Comparison of ENCODE assay signal across 11 cellular contexts in the genomic region with DNA sequence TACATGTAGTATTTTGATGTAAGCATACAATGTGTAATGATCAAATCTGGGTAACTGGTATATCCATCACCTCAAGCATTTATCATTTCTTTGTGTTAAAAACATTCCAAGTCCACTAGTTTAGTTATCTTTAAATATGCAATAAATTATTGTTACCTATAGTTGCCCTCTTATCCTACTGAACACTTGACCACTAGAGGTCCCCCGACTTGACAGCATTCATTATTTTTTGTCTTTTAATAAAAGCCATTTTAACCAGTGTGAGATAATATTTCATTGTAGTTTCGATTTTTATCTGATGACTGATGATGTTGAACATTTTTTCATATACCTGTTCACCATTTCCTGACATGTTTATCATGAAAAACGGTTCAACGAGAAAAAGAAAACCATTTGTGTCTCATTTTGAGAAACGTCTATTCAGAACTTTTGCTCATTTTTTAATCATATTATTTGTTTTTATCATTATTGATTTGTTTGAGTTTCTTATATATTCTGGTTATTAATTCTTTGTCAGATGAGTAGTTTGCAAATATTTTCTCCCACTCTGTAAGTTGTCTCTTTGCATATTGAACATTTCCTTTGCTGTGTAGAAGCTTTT.
DNase-seq lines count a peak whose midpoint lies in the region; TF ChIP-seq lines count a peak whose summit lies in the region.
"Had no signal": no experiment of that assay in that cellular context is flagged by ENCODE, and none has a peak within 500 bp of the region (broad histone marks: within the 10 kb centered on the region; RNA-seq: fewer than 3 reads in every experiment).

No MANE protein-coding gene starts in this region.

- no peak overlapping the region for H3K23ac ChIP-seq in mesendoderm (ENCODE audit: low read length)

- H3K4me2 ChIP-seq in Karpas-422 (ENCODE audit: low read depth, low read length, poor library complexity, severe bottlenecking) (no peak overlapping the region), mesendoderm (ENCODE audit: low read length) (no peak overlapping the region)

- no peaks in the 10 kb centered on the region for H3K4me1 ChIP-seq in Karpas-422 (ENCODE audit: low read length)
- no peaks in the 10 kb centered on the region for H3K4me1 ChIP-seq in mesendoderm (ENCODE audit: control insufficient read depth, low read depth, low read length)

- H4K8ac ChIP-seq in mesendoderm (ENCODE audit: low read depth, low read length) = no peak overlapping the region

- H3K27me3 ChIP-seq in Karpas-422 (ENCODE audit: low read length) = no peaks in the 10 kb centered on the region
- no peaks in the 10 kb centered on the region for H3K27me3 ChIP-seq in mesendoderm (ENCODE audit: insufficient read depth, low read length, poor library complexity)

- in situ Hi-C loops in astrocyte of the cerebellum (cut with HindIII; ENCODE audit: low sequenced_read_pairs) = no loop called here

- H3K9me3 ChIP-seq in Karpas-422 (ENCODE audit: low read length) = no peaks in the 10 kb centered on the region

- no peak overlapping the region for H3K56ac ChIP-seq in mesendoderm (ENCODE audit: low read length)

- no peaks in the 10 kb centered on the region for H3K36me3 ChIP-seq in Karpas-422 (ENCODE audit: insufficient read depth, low read length)
- H3K36me3 ChIP-seq in mesendoderm (ENCODE audit: control insufficient read depth, insufficient read depth, low read length) = no peaks in the 10 kb centered on the region

- no peak overlapping the region for H2BK5ac ChIP-seq in mesendoderm (ENCODE audit: low read length)

- H3K4me3 ChIP-seq in Karpas-422 (ENCODE audit: low read length) (no peak overlapping the region), astrocyte of the cerebellum (ENCODE audit: low read depth, low read length) (no peak overlapping the region), mesendoderm (ENCODE audit: low read length) (no peak overlapping the region)

- no peak overlapping the region for H2BK120ac ChIP-seq in mesendoderm (ENCODE audit: low read depth, low read length)

- H2AK5ac ChIP-seq in mesendoderm (ENCODE audit: low read length) = no peak overlapping the region

- DNase-seq in DMS53 (lab: John Stamatoyannopoulos, UW) (peak; percentile 26), DMS53 treated with DMSO at 0.1 percent for 48 hours (lab: John Stamatoyannopoulos, UW; ENCODE audit: unreplicated experiment) (no peak), Karpas-422 (peak; percentile 65), astrocyte of the cerebellum (ENCODE audit: low read depth) (no peak), mesendoderm (peak; percentile 8), activated gamma-delta T cell (lab: John Stamatoyannopoulos, UW) (no peak), GDM1 (lab: John Stamatoyannopoulos, UW) (no peak), HCEC 1CT (no peak)
- DNase-seq: activated naive CD4-positive, alpha-beta T cell treated with anti-CD3 and anti-CD28 coated beads for 36 hours; naive thymus-derived CD4-positive, alpha-beta T cell; NCI-H1048 had no signal

- H4K5ac ChIP-seq in mesendoderm (ENCODE audit: low read length) = no peak overlapping the region

- H3K4ac ChIP-seq in mesendoderm (ENCODE audit: low read depth, low read length) = no peak overlapping the region

- H3K27ac ChIP-seq in Karpas-422 (ENCODE audit: low read length) (no peak overlapping the region), mesendoderm (ENCODE audit: low read depth, low read length) (no peak overlapping the region)

- no peak overlapping the region for H3K9ac ChIP-seq in Karpas-422 (ENCODE audit: low read length)
- no peak overlapping the region for H3K9ac ChIP-seq in mesendoderm (ENCODE audit: low read length)

- H3K9me2 ChIP-seq in Karpas-422 (replicated peaks; ENCODE audit: insufficient read depth, low read length) = no peaks in the 10 kb centered on the region

- no peak overlapping the region for H3K18ac ChIP-seq in mesendoderm (ENCODE audit: low read length)

- TF ChIP-seq CTCF in astrocyte of the cerebellum (IDR thresholded peaks at IDR 0.05; ENCODE audit: low read depth, low read length, missing control alignments) = peak; percentile 42

- H3K79me2 ChIP-seq in Karpas-422 (ENCODE audit: low read length) (no peaks in the 10 kb centered on the region), mesendoderm (ENCODE audit: control insufficient read depth, insufficient read depth, low read length) (no peaks in the 10 kb centered on the region)

- no CpG with 5 or more reads among the region's 5 CpGs for WGBS in mesendoderm (ENCODE audit: extremely low coverage, insufficient coverage, low lambda C conversion rate)

- no peaks in the 10 kb centered on the region for H4K20me1 ChIP-seq in Karpas-422 (ENCODE audit: insufficient read depth, low read depth, low read length)

- H3K79me1 ChIP-seq in mesendoderm (ENCODE audit: low read length) = no peaks in the 10 kb centered on the region

- no peak overlapping the region for H2BK15ac ChIP-seq in mesendoderm (replicated peaks; ENCODE audit: low read depth)

- H2AFZ ChIP-seq in Karpas-422 (ENCODE audit: low read length) = no peak overlapping the region

Comparison
In these comparisons a context has a peak if more than half of its experiments do, and no peak if none do; other contexts are left out.
1. DNase-seq: peak in DMS53 (single experiment), Karpas-422 (single experiment) and mesendoderm (single experiment); none in DMS53 treated with DMSO at 0.1 percent for 48 hours (single experiment), astrocyte of the cerebellum (single experiment), activated gamma-delta T cell (single experiment), GDM1 (single experiment) and HCEC 1CT (single experiment).